In the genomic region with DNA sequence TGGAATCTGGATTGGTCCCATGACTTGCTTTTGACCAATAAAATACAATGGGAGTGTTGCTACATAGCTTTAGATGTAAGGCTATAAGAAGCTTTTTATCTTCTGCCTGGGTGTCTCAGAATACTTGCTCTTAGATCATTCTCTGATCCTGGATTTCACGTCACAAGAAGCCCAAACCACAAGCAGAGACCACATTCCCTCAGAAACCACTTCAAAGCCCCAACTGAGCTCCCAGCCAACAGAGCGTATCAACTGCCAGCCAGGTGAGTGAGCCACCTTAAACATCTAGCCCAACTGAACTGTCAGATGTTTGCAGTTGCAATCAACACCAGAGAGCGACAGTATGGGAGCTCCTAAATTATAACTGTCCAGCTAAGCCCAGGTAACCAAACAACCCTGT, we compare ENCODE assay signal across 10 cellular contexts.
DNase-seq lines count a peak whose midpoint lies in the region; ATAC-seq and TF ChIP-seq lines count a peak whose summit lies in the region.
"Had no signal": no experiment of that assay in that cellular context is flagged by ENCODE, and none has a peak within 500 bp of the region (broad histone marks: within the 10 kb centered on the region; RNA-seq: fewer than 3 reads in every experiment).

No MANE protein-coding gene starts in this region.

- DNase-seq in COLO829 (ENCODE audit: low spot score) (peak; percentile 6), H4 (ENCODE audit: low spot score) (peak; percentile 23), SJCRH30 (peak; percentile 12 to 35), kidney epithelial cell (ENCODE audit: low read depth) (peak; percentile 88), prostate gland (ENCODE audit: low spot score) (no peak)
- no peak for DNase-seq in activated CD4-positive, CD25-positive, alpha-beta regulatory T cell treated with anti-CD3 and anti-CD28 coated beads, Interleukin-2, amount 50 U/mL, for 72 hours
- DNase-seq: Kasumi-1, NCI-H2227 treated with DMSO at 0.1 percent for 48 hours had no signal

- no peak for TF ChIP-seq POLR2A in prostate gland (IDR thresholded peaks at IDR 0.05)

- no peak overlapping the region for H3K27ac ChIP-seq in SJCRH30
- no peak overlapping the region for H3K27ac ChIP-seq in prostate gland
- H3K27ac ChIP-seq: RWPE1 had no signal

- no peak overlapping the region for H3K4me3 ChIP-seq in SJCRH30
- no peak overlapping the region for H3K4me3 ChIP-seq in kidney epithelial cell (ENCODE audit: low read depth, low read length)
- H3K4me3 ChIP-seq in prostate gland = no peak overlapping the region

- TF ChIP-seq CTCF in kidney epithelial cell (IDR thresholded peaks at IDR 0.05; ENCODE audit: insufficient read depth, low read length, poor library complexity, severe bottlenecking) (no peak), prostate gland (IDR thresholded peaks at IDR 0.05) (no peak)

- peaks cover 5% of the 10 kb centered on the region; the same call in 1 of the 2 replicates for H3K9me3 ChIP-seq in SJCRH30 (replicated peaks)
- no peaks in the 10 kb centered on the region for H3K9me3 ChIP-seq in prostate gland

- H3K27me3 ChIP-seq in SJCRH30 (no peaks in the 10 kb centered on the region), kidney epithelial cell (ENCODE audit: control insufficient read depth, insufficient read depth, low read length) (no peaks in the 10 kb centered on the region), prostate gland (replicated peaks; ENCODE audit: insufficient read depth) (no peaks in the 10 kb centered on the region)

- ATAC-seq in GM19395 (IDR thresholded peaks at IDR 0.05; ENCODE audit: unreplicated experiment) = no peak

- H3K4me1 ChIP-seq in SJCRH30 = no peaks in the 10 kb centered on the region
- H3K4me1 ChIP-seq in prostate gland (replicated peaks) = no peaks in the 10 kb centered on the region

- 60% methylated on average over 3 of the region's 3 CpGs for WGBS in prostate gland

- intact Hi-C loops in prostate gland (cut with DNase I) = no loop called here

- H3K36me3 ChIP-seq in SJCRH30 (no peaks in the 10 kb centered on the region), kidney epithelial cell (ENCODE audit: control insufficient read depth, insufficient read depth, low read length) (no peaks in the 10 kb centered on the region), prostate gland (no peaks in the 10 kb centered on the region)

Comparison
In these comparisons a context has a peak if more than half of its experiments do, and no peak if none do; other contexts are left out.
1. DNase-seq: peak in COLO829 (single experiment), H4 (single experiment), SJCRH30 (2 of 2) and kidney epithelial cell (single experiment); none in activated CD4-positive, CD25-positive, alpha-beta regulatory T cell treated with anti-CD3 and anti-CD28 coated beads, Interleukin-2, amount 50 U/mL, for 72 hours (single experiment) and prostate gland (single experiment).